ENCODE assay signal across 1 cellular context in genomic region chr4:122531038-122531437, GRCh38.
TF ChIP-seq lines count a peak whose summit lies in the region.

No MANE protein-coding gene starts in this region.

TF ChIP-seq in endothelial cell of umbilical vein, 7 proteins besides CTCF, POLR2A, EP300 and RAD21:
- TF ChIP-seq POLR2AphosphoS5 (IDR thresholded peaks at IDR 0.05; ENCODE audit: insufficient read depth, low read depth, low read length) (no peak), FOS (IDR thresholded peaks at IDR 0.05; ENCODE audit: borderline replicate concordance, insufficient read depth, low read length) (no peak), GATA2 (IDR thresholded peaks at IDR 0.05; ENCODE audit: insufficient read depth, insufficient read length, low read depth, low read length) (no peak), EZH2 (IDR thresholded peaks at IDR 0.05; ENCODE audit: borderline replicate concordance, low read depth, low read length, severe bottlenecking) (no peak), MYC (IDR thresholded peaks at IDR 0.05; ENCODE audit: low read depth, low read length) (no peak), MAX (IDR thresholded peaks at IDR 0.05; ENCODE audit: insufficient read depth, insufficient read length) (no peak), JUN (IDR thresholded peaks at IDR 0.05; ENCODE audit: borderline replicate concordance, insufficient read depth, insufficient read length, low read depth) (no peak)
TF ChIP-seq in endothelial cell of umbilical vein: peak in this region for 0.
